In genomic region chr3:149819432-149819831, GRCh38 we compare ENCODE assay signal across 2 cellular contexts.
TF ChIP-seq lines count a peak whose summit lies in the region.

No MANE protein-coding gene starts in this region.

TF ChIP-seq in HCT116, 20 proteins besides CTCF, POLR2A, EP300 and RAD21:
- TF ChIP-seq YY1 (IDR thresholded peaks at IDR 0.05; ENCODE audit: extremely low read depth, insufficient replicate concordance, low read depth, low read length) (no peak), JUND (IDR thresholded peaks at IDR 0.05) (no peak), CBX3 (IDR thresholded peaks at IDR 0.05; ENCODE audit: low read depth) (no peak), REST (IDR thresholded peaks at IDR 0.05; ENCODE audit: low read depth) (no peak), EZH2 (IDR thresholded peaks at IDR 0.05) (no peak), SIN3A (IDR thresholded peaks at IDR 0.05; ENCODE audit: low read depth) (no peak), EGR1 (IDR thresholded peaks at IDR 0.05; ENCODE audit: low read depth) (no peak)

TF ChIP-seq in H1, 55 proteins besides CTCF, POLR2A, EP300 and RAD21:
- TF ChIP-seq USF2 (IDR thresholded peaks at IDR 0.05; ENCODE audit: low read length) = no peak
- no peak for TF ChIP-seq SAP30 (IDR thresholded peaks at IDR 0.05; ENCODE audit: insufficient read depth, insufficient replicate concordance, low read length)
- no peak for TF ChIP-seq SP1 (IDR thresholded peaks at IDR 0.05; ENCODE audit: low read depth, low read length)
- no peak for TF ChIP-seq TBP (IDR thresholded peaks at IDR 0.05; ENCODE audit: low read depth, low read length)
- TF ChIP-seq KDM1A (IDR thresholded peaks at IDR 0.05; ENCODE audit: borderline replicate concordance, low read length) = no peak
- no peak for TF ChIP-seq SIN3A (conservative IDR thresholded peaks at IDR 0.05 in 1 of 2, IDR thresholded peaks at IDR 0.05 in 1 of 2; ENCODE audit: low read depth in 1 of 2, low read length in 2 of 2)
- TF ChIP-seq KDM5A (IDR thresholded peaks at IDR 0.05; ENCODE audit: low read length) = no peak
- TF ChIP-seq RXRA (IDR thresholded peaks at IDR 0.05; ENCODE audit: insufficient read depth, low read depth, low read length) = no peak
- no peak for TF ChIP-seq CHD7 (IDR thresholded peaks at IDR 0.05; ENCODE audit: insufficient replicate concordance, low read length)
